In the genomic region with DNA sequence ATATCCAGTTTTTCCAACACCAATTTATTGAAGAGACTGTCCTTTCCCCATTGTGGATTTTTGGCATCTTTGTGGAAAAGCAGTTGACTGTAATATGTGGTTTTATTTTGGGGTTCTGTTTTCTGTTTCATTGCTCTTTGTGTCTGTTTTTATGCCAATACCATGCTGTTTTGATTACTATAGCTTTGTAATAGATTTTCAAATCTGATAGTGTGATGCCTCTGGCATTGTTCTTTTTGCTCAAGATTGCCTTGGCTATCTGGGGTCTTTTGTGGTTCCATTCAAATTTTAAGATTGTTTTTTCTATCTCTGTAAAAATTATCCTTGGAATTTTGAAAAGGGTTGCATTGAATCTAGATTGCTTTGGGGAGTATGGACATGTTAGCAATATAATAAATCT, we compare ENCODE assay signal across 27 cellular contexts.
"Had no signal": no experiment of that assay in that cellular context is flagged by ENCODE, and none has a peak within 500 bp of the region (broad histone marks: within the 10 kb centered on the region; RNA-seq: fewer than 3 reads in every experiment).

No MANE protein-coding gene starts in this region.

- H3K27me3 ChIP-seq: adrenal gland, body of pancreas, esophagus squamous epithelium, gastroesophageal sphincter, heart right ventricle had no signal

- H3K27ac ChIP-seq: adrenal gland, body of pancreas, epithelial cell of prostate, esophagus squamous epithelium, gastroesophageal sphincter, heart right ventricle, VCaP had no signal

- H3K9me3 ChIP-seq: body of pancreas, gastroesophageal sphincter had no signal

- DNase-seq: activated B cell treated with CpG ODN at 0.5 μM for 24 hours; activated CD4-positive, alpha-beta T cell treated with anti-CD3 and anti-CD28 coated beads for 48 hours; activated CD4-positive, alpha-beta T cell treated with anti-CD3 and anti-CD28 coated beads, Interleukin-2, amount 50 U/mL, for 1 hour; activated CD4-positive, alpha-beta T cell treated with anti-CD3 and anti-CD28 coated beads, Interleukin-2, amount 50 U/mL, for 48 hours; activated CD8-positive, alpha-beta memory T cell treated with anti-CD3 and anti-CD28 coated beads for 24 hours; activated CD8-positive, alpha-beta T cell treated with anti-CD3 and anti-CD28 coated beads for 36 hours; activated gamma-delta T cell; activated naive CD4-positive, alpha-beta T cell; activated naive CD8-positive, alpha-beta T cell treated with anti-CD3 and anti-CD28 coated beads for 36 hours; activated naive CD8-positive, alpha-beta T cell treated with anti-CD3 and anti-CD28 coated beads, Interleukin-2, amount 50 U/mL, for 24 hours; activated T-cell treated with anti-CD3 and anti-CD28 coated beads, Interleukin-2, amount 50 U/mL, for 48 hours; adrenal gland; amygdala; aorta; body of pancreas; caudate nucleus; cortex of kidney; dermis blood vessel endothelial cell; effector CD4-positive, alpha-beta T cell; effector memory CD8-positive, alpha-beta T cell; esophagus squamous epithelium; foreskin melanocyte; heart right ventricle; T-helper 2 cell had no signal

- H3K4me3 ChIP-seq: adrenal gland, body of pancreas, esophagus squamous epithelium, gastroesophageal sphincter, heart right ventricle had no signal

- H3K36me3 ChIP-seq: adrenal gland, esophagus squamous epithelium, gastroesophageal sphincter, heart right ventricle had no signal

- H3K4me1 ChIP-seq: adrenal gland, body of pancreas, esophagus squamous epithelium, gastroesophageal sphincter, heart right ventricle had no signal
